In genomic region chr1:212964102-212964501, GRCh38 we compare ENCODE assay signal across 26 cellular contexts. TPM values are rescaled to one million over a fixed set of nuclear protein-coding genes. Genes with fewer than 3 reads are reported as not detected.
"Had no signal": no experiment of that assay in that cellular context is flagged by ENCODE, and none has a peak within 500 bp of the region (broad histone marks: within the 10 kb centered on the region; RNA-seq: fewer than 3 reads in every experiment).

No MANE protein-coding gene starts in this region.

- H3K9me3 ChIP-seq: adrenal gland, body of pancreas, breast epithelium had no signal

- H3K27me3 ChIP-seq: body of pancreas, breast epithelium had no signal

- DNase-seq: activated CD4-positive, alpha-beta memory T cell treated with anti-CD3 and anti-CD28 coated beads for 36 hours; activated CD4-positive, alpha-beta T cell treated with anti-CD3 and anti-CD28 coated beads, Interleukin-2, amount 50 U/mL, for 1 hour; activated gamma-delta T cell treated with Interleukin-2 at 50 U/mL for 16 hours; activated naive CD4-positive, alpha-beta T cell treated with anti-CD3 and anti-CD28 coated beads for 36 hours; activated T-cell treated with anti-CD3 and anti-CD28 coated beads, Interleukin-2, amount 50 U/mL, for 1 hour; activated T-cell treated with anti-CD3 and anti-CD28 coated beads, Interleukin-2, amount 50 U/mL, for 72 hours; adrenal gland; body of pancreas; Karpas-422; KBM-7; NCI-H1436 treated with DMSO at 0.1 percent for 48 hours; NCI-H1694 treated with DMSO at 0.1 percent for 48 hours; NCI-H2029; NCI-H345; NCI-H524 treated with DMSO at 0.1 percent for 48 hours; OCI-M1; Right ventricle myocardium superior; SW 1271; T-helper 1 cell; T-helper 2 cell; T-helper 9 cell had no signal

- H3K9me3 Mint-ChIP-seq: activated CD4-positive, alpha-beta memory T cell treated with anti-CD3 and anti-CD28 coated beads for 36 hours; activated naive CD4-positive, alpha-beta T cell treated with anti-CD3 and anti-CD28 coated beads for 36 hours; activated naive CD4-positive, alpha-beta T cell treated with anti-CD3 and anti-CD28 coated beads, Interleukin-2, amount 50 U/mL, for 72 hours; activated T-cell treated with anti-CD3 and anti-CD28 coated beads, Interleukin-2, amount 50 U/mL, for 72 hours; activated T-helper 17 cell treated with anti-CD3 and anti-CD28 coated beads, Interleukin-2, amount 50 U/mL, for 72 hours had no signal

- H3K27ac Mint-ChIP-seq: activated CD4-positive, alpha-beta memory T cell treated with anti-CD3 and anti-CD28 coated beads for 36 hours; activated naive CD4-positive, alpha-beta T cell treated with anti-CD3 and anti-CD28 coated beads for 36 hours; activated naive CD4-positive, alpha-beta T cell treated with anti-CD3 and anti-CD28 coated beads, Interleukin-2, amount 50 U/mL, for 72 hours; activated T-cell treated with anti-CD3 and anti-CD28 coated beads, Interleukin-2, amount 50 U/mL, for 72 hours; activated T-helper 17 cell treated with anti-CD3 and anti-CD28 coated beads, Interleukin-2, amount 50 U/mL, for 72 hours had no signal

- H3K4me3 Mint-ChIP-seq: activated CD4-positive, alpha-beta memory T cell treated with anti-CD3 and anti-CD28 coated beads for 36 hours; activated naive CD4-positive, alpha-beta T cell treated with anti-CD3 and anti-CD28 coated beads for 36 hours; activated T-cell treated with anti-CD3 and anti-CD28 coated beads, Interleukin-2, amount 50 U/mL, for 72 hours; activated T-helper 17 cell treated with anti-CD3 and anti-CD28 coated beads, Interleukin-2, amount 50 U/mL, for 72 hours had no signal

- H3K27ac ChIP-seq: adrenal gland, body of pancreas, breast epithelium, VCaP had no signal

- H3K4me1 ChIP-seq: adrenal gland, body of pancreas, breast epithelium had no signal

- H3K36me3 Mint-ChIP-seq: activated CD4-positive, alpha-beta memory T cell treated with anti-CD3 and anti-CD28 coated beads for 36 hours; activated naive CD4-positive, alpha-beta T cell treated with anti-CD3 and anti-CD28 coated beads, Interleukin-2, amount 50 U/mL, for 72 hours had no signal

- ATAC-seq: activated naive CD4-positive, alpha-beta T cell treated with anti-CD3 and anti-CD28 coated beads, Interleukin-2, amount 50 U/mL, for 72 hours; activated T-cell treated with anti-CD3 and anti-CD28 coated beads, Interleukin-2, amount 50 U/mL, for 72 hours; activated T-helper 17 cell treated with anti-CD3 and anti-CD28 coated beads, Interleukin-2, amount 50 U/mL, for 72 hours; body of pancreas had no signal

RNA-seq across cellular contexts. Expression of gene VASH2, which starts 13.8 kb away (rescaled TPM):
- total RNA-seq: MCF 10A had no signal
